ENCODE assay signal across 2 cellular contexts in genomic region chr1:181135462-181135781, GRCh38.
TF ChIP-seq lines count a peak whose summit lies in the region.

No MANE protein-coding gene starts in this region.

TF ChIP-seq in HEK293, 187 proteins besides CTCF, POLR2A, EP300 and RAD21 (continued from another document and continues in another):
- TF ChIP-seq, protein P1, sequence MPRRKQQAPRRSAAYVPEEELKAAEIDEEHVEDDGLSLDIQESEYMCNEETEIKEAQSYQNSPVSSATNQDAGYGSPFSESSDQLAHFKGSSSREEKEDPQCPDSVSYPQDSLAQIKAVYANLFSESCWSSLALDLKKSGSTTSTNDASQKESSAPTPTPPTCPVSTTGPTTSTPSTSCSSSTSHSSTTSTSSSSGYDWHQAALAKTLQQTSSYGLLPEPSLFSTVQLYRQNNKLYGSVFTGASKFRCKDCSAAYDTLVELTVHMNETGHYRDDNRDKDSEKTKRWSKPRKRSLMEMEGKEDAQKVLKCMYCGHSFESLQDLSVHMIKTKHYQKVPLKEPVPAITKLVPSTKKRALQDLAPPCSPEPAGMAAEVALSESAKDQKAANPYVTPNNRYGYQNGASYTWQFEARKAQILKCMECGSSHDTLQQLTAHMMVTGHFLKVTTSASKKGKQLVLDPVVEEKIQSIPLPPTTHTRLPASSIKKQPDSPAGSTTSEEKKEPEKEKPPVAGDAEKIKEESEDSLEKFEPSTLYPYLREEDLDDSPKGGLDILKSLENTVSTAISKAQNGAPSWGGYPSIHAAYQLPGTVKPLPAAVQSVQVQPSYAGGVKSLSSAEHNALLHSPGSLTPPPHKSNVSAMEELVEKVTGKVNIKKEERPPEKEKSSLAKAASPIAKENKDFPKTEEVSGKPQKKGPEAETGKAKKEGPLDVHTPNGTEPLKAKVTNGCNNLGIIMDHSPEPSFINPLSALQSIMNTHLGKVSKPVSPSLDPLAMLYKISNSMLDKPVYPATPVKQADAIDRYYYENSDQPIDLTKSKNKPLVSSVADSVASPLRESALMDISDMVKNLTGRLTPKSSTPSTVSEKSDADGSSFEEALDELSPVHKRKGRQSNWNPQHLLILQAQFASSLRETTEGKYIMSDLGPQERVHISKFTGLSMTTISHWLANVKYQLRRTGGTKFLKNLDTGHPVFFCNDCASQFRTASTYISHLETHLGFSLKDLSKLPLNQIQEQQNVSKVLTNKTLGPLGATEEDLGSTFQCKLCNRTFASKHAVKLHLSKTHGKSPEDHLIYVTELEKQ (tag by site-specific recombination; IDR thresholded peaks at IDR 0.05; ENCODE audit: borderline replicate concordance): no peak
- no peak for TF ChIP-seq IKZF3 (tag by site-specific recombination; IDR thresholded peaks at IDR 0.05)
- TF ChIP-seq ZNF600 (tag by site-specific recombination; IDR thresholded peaks at IDR 0.05): no peak
- TF ChIP-seq, protein P2, sequence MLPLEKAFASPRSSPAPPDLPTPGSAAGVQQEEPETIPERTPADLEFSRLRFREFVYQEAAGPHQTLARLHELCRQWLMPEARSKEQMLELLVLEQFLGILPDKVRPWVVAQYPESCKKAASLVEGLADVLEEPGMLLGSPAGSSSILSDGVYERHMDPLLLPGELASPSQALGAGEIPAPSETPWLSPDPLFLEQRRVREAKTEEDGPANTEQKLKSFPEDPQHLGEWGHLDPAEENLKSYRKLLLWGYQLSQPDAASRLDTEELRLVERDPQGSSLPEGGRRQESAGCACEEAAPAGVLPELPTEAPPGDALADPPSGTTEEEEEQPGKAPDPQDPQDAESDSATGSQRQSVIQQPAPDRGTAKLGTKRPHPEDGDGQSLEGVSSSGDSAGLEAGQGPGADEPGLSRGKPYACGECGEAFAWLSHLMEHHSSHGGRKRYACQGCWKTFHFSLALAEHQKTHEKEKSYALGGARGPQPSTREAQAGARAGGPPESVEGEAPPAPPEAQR (tag by site-specific recombination; IDR thresholded peaks at IDR 0.05): no peak
- TF ChIP-seq ZFP69B (tag by site-specific recombination; IDR thresholded peaks at IDR 0.05): no peak
- no peak for TF ChIP-seq ZNF514 (tag by site-specific recombination; IDR thresholded peaks at IDR 0.05)
- no peak for TF ChIP-seq ZNF704 (tag by site-specific recombination; IDR thresholded peaks at IDR 0.05)
- no peak for TF ChIP-seq ZNF311 (tag by site-specific recombination; IDR thresholded peaks at IDR 0.05; ENCODE audit: borderline replicate concordance)
- TF ChIP-seq ZNF169 (tag by site-specific recombination; IDR thresholded peaks at IDR 0.05): no peak
- TF ChIP-seq ZNF280D (tag by site-specific recombination; IDR thresholded peaks at IDR 0.05): no peak
- no peak for TF ChIP-seq ZNF701 (tag by site-specific recombination; IDR thresholded peaks at IDR 0.05)
- no peak for TF ChIP-seq ZNF449 (tag by site-specific recombination; IDR thresholded peaks at IDR 0.05)
- no peak for TF ChIP-seq ZNF366 (tag by site-specific recombination; conservative IDR thresholded peaks at IDR 0.05)

TF ChIP-seq in WTC11, 78 proteins besides CTCF, POLR2A, EP300 and RAD21 (continued from another document):
- TF ChIP-seq, protein P3, sequence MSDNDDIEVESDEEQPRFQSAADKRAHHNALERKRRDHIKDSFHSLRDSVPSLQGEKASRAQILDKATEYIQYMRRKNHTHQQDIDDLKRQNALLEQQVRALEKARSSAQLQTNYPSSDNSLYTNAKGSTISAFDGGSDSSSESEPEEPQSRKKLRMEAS (CRISPR knock-in tag; IDR thresholded peaks at IDR 0.05): no peak
- TF ChIP-seq SOX15 (CRISPR knock-in tag; IDR thresholded peaks at IDR 0.05) (no peak), ATF2 (CRISPR knock-in tag; IDR thresholded peaks at IDR 0.05; ENCODE audit: borderline replicate concordance, low read depth) (no peak), KAT7 (CRISPR knock-in tag; IDR thresholded peaks at IDR 0.05; ENCODE audit: borderline replicate concordance) (no peak), NFATC4 (CRISPR knock-in tag; IDR thresholded peaks at IDR 0.05) (no peak), OVOL2 (CRISPR knock-in tag; IDR thresholded peaks at IDR 0.05; ENCODE audit: borderline replicate concordance) (no peak), MLX (CRISPR knock-in tag; IDR thresholded peaks at IDR 0.05) (no peak), NFYB (CRISPR knock-in tag; conservative IDR thresholded peaks at IDR 0.05; ENCODE audit: low read depth) (no peak), NR3C1 (CRISPR knock-in tag; conservative IDR thresholded peaks at IDR 0.05; ENCODE audit: low read depth) (no peak)
- TF ChIP-seq, protein P4, sequence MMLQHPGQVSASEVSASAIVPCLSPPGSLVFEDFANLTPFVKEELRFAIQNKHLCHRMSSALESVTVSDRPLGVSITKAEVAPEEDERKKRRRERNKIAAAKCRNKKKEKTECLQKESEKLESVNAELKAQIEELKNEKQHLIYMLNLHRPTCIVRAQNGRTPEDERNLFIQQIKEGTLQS (CRISPR knock-in tag; conservative IDR thresholded peaks at IDR 0.05): no peak
- TF ChIP-seq, protein P5, sequence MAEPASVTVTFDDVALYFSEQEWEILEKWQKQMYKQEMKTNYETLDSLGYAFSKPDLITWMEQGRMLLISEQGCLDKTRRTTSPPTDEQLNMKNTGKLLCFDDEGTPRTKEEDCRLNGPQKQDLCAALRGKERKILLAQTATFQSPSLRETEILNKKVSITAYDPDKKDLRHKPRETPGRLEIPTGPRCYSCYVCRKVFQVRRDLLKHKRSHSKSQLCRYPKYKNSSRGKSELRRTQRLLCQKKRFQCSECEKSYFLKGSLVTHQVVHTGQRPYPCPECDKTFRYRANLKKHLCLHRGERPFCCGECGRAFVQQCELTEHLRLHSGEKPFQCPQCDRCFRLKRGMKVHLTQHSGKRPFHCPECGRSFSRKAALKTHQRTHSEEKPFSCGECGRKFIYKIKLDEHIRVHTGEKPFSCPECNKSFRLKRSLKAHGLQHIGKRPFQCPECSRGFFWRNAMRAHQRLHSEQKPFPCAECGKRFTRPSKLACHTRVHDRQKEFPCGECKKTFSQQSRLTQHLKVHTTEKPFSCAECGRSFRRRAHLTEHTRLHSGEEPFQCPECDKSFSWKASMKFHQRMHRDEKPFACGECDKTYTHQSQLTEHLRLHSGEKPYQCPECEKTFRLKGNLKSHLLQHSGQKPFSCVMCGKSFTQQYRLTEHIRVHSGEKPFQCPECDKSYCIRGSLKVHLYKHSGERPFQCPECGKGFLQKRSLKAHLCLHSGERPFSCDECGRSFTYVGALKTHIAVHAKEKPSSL (CRISPR knock-in tag; conservative IDR thresholded peaks at IDR 0.05): no peak
- TF ChIP-seq, protein P6, sequence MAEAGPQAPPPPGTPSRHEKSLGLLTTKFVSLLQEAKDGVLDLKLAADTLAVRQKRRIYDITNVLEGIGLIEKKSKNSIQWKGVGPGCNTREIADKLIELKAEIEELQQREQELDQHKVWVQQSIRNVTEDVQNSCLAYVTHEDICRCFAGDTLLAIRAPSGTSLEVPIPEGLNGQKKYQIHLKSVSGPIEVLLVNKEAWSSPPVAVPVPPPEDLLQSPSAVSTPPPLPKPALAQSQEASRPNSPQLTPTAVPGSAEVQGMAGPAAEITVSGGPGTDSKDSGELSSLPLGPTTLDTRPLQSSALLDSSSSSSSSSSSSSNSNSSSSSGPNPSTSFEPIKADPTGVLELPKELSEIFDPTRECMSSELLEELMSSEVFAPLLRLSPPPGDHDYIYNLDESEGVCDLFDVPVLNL (CRISPR knock-in tag; IDR thresholded peaks at IDR 0.05; ENCODE audit: borderline replicate concordance, low read depth): no peak
